Comparison of ENCODE assay signal across 2 cellular contexts in the genomic region with DNA sequence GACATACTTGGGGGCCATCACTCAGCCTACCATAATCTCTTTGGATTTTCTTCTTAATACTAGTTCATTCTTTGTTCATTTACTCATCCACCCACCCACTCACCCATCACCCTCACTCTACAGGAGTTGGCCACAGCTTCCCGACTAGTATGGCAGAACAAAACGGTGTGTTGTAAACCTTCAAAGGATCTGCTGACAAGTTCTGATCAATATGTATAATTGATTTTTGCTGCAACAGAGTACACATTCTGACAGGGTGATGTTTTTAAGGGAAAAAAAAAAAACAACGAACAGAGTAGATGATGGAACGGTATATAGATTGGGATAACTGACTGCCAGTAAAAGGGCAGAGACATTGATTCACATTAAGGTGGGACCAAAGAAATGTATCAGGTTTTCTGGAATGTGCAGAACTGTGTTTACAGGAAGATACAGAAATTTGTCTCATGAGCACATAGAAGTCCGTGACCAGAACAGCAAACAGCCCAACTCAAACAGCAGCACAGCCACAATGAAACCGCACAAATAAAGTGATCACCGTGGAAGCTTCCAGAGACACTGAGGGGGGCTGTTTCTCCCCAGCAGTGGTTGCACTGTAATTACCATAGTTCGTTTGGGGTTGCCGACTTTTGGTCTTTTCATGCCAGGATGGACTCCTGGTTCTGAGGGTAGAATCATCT.
TF ChIP-seq lines count a peak whose summit lies in the region.

No MANE protein-coding gene starts in this region.

TF ChIP-seq in GM23338, 12 proteins besides CTCF, POLR2A, EP300 and RAD21 (continued from another document):
- TF ChIP-seq ETS1 (IDR thresholded peaks at IDR 0.05) = no peak
- TF ChIP-seq EZH2 (IDR thresholded peaks at IDR 0.05; ENCODE audit: low read depth, unreplicated experiment) = no peak
- no peak for TF ChIP-seq JUNB (IDR thresholded peaks at IDR 0.05; ENCODE audit: unreplicated experiment)
- TF ChIP-seq STAT1 (IDR thresholded peaks at IDR 0.05; ENCODE audit: unreplicated experiment) = no peak
- TF ChIP-seq ZNF331 (CRISPR knock-in tag; IDR thresholded peaks at IDR 0.05; ENCODE audit: low read depth) = no peak
- no peak for TF ChIP-seq ZNF114 (CRISPR knock-in tag; IDR thresholded peaks at IDR 0.05)
- TF ChIP-seq, protein P1, sequence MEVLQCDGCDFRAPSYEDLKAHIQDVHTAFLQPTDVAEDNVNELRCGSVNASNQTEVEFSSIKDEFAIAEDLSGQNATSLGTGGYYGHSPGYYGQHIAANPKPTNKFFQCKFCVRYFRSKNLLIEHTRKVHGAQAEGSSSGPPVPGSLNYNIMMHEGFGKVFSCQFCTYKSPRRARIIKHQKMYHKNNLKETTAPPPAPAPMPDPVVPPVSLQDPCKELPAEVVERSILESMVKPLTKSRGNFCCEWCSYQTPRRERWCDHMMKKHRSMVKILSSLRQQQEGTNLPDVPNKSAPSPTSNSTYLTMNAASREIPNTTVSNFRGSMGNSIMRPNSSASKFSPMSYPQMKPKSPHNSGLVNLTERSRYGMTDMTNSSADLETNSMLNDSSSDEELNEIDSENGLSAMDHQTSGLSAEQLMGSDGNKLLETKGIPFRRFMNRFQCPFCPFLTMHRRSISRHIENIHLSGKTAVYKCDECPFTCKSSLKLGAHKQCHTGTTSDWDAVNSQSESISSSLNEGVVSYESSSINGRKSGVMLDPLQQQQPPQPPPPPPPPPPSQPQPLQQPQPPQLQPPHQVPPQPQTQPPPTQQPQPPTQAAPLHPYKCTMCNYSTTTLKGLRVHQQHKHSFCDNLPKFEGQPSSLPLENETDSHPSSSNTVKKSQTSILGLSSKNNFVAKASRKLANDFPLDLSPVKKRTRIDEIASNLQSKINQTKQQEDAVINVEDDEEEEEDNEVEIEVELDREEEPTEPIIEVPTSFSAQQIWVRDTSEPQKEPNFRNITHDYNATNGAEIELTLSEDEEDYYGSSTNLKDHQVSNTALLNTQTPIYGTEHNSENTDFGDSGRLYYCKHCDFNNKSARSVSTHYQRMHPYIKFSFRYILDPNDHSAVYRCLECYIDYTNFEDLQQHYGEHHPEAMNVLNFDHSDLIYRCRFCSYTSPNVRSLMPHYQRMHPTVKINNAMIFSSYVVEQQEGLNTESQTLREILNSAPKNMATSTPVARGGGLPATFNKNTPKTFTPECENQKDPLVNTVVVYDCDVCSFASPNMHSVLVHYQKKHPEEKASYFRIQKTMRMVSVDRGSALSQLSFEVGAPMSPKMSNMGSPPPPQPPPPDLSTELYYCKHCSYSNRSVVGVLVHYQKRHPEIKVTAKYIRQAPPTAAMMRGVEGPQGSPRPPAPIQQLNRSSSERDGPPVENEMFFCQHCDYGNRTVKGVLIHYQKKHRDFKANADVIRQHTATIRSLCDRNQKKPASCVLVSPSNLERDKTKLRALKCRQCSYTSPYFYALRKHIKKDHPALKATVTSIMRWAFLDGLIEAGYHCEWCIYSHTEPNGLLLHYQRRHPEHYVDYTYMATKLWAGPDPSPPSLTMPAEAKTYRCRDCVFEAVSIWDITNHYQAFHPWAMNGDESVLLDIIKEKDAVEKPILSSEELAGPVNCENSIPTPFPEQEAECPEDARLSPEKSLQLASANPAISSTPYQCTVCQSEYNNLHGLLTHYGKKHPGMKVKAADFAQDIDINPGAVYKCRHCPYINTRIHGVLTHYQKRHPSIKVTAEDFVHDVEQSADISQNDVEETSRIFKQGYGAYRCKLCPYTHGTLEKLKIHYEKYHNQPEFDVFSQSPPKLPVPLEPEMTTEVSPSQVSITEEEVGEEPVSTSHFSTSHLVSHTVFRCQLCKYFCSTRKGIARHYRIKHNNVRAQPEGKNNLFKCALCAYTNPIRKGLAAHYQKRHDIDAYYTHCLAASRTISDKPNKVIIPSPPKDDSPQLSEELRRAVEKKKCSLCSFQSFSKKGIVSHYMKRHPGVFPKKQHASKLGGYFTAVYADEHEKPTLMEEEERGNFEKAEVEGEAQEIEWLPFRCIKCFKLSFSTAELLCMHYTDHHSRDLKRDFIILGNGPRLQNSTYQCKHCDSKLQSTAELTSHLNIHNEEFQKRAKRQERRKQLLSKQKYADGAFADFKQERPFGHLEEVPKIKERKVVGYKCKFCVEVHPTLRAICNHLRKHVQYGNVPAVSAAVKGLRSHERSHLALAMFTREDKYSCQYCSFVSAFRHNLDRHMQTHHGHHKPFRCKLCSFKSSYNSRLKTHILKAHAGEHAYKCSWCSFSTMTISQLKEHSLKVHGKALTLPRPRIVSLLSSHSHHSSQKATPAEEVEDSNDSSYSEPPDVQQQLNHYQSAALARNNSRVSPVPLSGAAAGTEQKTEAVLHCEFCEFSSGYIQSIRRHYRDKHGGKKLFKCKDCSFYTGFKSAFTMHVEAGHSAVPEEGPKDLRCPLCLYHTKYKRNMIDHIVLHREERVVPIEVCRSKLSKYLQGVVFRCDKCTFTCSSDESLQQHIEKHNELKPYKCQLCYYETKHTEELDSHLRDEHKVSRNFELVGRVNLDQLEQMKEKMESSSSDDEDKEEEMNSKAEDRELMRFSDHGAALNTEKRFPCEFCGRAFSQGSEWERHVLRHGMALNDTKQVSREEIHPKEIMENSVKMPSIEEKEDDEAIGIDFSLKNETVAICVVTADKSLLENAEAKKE (CRISPR knock-in tag; IDR thresholded peaks at IDR 0.05) = no peak
- TF ChIP-seq, protein P2, sequence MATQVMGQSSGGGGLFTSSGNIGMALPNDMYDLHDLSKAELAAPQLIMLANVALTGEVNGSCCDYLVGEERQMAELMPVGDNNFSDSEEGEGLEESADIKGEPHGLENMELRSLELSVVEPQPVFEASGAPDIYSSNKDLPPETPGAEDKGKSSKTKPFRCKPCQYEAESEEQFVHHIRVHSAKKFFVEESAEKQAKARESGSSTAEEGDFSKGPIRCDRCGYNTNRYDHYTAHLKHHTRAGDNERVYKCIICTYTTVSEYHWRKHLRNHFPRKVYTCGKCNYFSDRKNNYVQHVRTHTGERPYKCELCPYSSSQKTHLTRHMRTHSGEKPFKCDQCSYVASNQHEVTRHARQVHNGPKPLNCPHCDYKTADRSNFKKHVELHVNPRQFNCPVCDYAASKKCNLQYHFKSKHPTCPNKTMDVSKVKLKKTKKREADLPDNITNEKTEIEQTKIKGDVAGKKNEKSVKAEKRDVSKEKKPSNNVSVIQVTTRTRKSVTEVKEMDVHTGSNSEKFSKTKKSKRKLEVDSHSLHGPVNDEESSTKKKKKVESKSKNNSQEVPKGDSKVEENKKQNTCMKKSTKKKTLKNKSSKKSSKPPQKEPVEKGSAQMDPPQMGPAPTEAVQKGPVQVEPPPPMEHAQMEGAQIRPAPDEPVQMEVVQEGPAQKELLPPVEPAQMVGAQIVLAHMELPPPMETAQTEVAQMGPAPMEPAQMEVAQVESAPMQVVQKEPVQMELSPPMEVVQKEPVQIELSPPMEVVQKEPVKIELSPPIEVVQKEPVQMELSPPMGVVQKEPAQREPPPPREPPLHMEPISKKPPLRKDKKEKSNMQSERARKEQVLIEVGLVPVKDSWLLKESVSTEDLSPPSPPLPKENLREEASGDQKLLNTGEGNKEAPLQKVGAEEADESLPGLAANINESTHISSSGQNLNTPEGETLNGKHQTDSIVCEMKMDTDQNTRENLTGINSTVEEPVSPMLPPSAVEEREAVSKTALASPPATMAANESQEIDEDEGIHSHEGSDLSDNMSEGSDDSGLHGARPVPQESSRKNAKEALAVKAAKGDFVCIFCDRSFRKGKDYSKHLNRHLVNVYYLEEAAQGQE (IDR thresholded peaks at IDR 0.05; ENCODE audit: unreplicated experiment) = no peak
TF ChIP-seq in GM23338: peak in this region for 0.

TF ChIP-seq in liver, 16 proteins besides CTCF, POLR2A, EP300 and RAD21 (continued from another document):
- TF ChIP-seq, protein P3, sequence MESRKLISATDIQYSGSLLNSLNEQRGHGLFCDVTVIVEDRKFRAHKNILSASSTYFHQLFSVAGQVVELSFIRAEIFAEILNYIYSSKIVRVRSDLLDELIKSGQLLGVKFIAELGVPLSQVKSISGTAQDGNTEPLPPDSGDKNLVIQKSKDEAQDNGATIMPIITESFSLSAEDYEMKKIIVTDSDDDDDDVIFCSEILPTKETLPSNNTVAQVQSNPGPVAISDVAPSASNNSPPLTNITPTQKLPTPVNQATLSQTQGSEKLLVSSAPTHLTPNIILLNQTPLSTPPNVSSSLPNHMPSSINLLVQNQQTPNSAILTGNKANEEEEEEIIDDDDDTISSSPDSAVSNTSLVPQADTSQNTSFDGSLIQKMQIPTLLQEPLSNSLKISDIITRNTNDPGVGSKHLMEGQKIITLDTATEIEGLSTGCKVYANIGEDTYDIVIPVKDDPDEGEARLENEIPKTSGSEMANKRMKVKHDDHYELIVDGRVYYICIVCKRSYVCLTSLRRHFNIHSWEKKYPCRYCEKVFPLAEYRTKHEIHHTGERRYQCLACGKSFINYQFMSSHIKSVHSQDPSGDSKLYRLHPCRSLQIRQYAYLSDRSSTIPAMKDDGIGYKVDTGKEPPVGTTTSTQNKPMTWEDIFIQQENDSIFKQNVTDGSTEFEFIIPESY (IDR thresholded peaks at IDR 0.05) = no peak
- TF ChIP-seq, protein P4, sequence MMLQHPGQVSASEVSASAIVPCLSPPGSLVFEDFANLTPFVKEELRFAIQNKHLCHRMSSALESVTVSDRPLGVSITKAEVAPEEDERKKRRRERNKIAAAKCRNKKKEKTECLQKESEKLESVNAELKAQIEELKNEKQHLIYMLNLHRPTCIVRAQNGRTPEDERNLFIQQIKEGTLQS (IDR thresholded peaks at IDR 0.05) = no peak
- TF ChIP-seq FOXA2 (IDR thresholded peaks at IDR 0.05) = peak; percentile 41
- TF ChIP-seq HNF4G (IDR thresholded peaks at IDR 0.05) = no peak
- no peak for TF ChIP-seq GABPA (IDR thresholded peaks at IDR 0.05 in 1 of 2, conservative IDR thresholded peaks at IDR 0.05 in 1 of 2)
- TF ChIP-seq YY1 (IDR thresholded peaks at IDR 0.05) = peak; percentile 50
- TF ChIP-seq EGR1 (IDR thresholded peaks at IDR 0.05; ENCODE audit: low read depth in 2 of 2) = peak in 1 of 2 donors; percentile 16
- no peak for TF ChIP-seq TAF1 (conservative IDR thresholded peaks at IDR 0.05)
- TF ChIP-seq, protein P5, sequence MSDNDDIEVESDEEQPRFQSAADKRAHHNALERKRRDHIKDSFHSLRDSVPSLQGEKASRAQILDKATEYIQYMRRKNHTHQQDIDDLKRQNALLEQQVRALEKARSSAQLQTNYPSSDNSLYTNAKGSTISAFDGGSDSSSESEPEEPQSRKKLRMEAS (IDR thresholded peaks at IDR 0.05) = no peak
- TF ChIP-seq, protein P2 (IDR thresholded peaks at IDR 0.05) = peak; percentile 29
- no peak for TF ChIP-seq FOXA1 (IDR thresholded peaks at IDR 0.05)
- TF ChIP-seq RXRA (IDR thresholded peaks at IDR 0.05) = peak; percentile 12 to 25
- TF ChIP-seq JUND (IDR thresholded peaks at IDR 0.05) = no peak
- TF ChIP-seq NR2F2 (IDR thresholded peaks at IDR 0.05) = no peak
TF ChIP-seq in liver: peak in this region for 7.
